Comparison of ENCODE assay signal across 7 cellular contexts in genomic region chr12:13196302-13196921, GRCh38. TPM values are rescaled to one million over a fixed set of nuclear protein-coding genes. Genes with fewer than 3 reads are reported as not detected.
DNase-seq lines count a peak whose midpoint lies in the region; ATAC-seq and TF ChIP-seq lines count a peak whose summit lies in the region.

EMP1 (plus strand) TSS chr12:13196726; CDS start chr12:13211511, 14,785 bp downstream.

- H3K4me2 ChIP-seq in PC-9 (peak within 1 kb of the TSS; percentile 98), neural progenitor cell (no peak within 1 kb of the TSS)

- peak; percentile 89 for ATAC-seq in GM18519 (IDR thresholded peaks at IDR 0.05; ENCODE audit: low FRiP score, unreplicated experiment)
- ATAC-seq in HG02970 (IDR thresholded peaks at IDR 0.05; ENCODE audit: low FRiP score, unreplicated experiment) = peak; percentile 76
- peak; percentile 98 to 99 for ATAC-seq in activated T-cell treated with anti-CD3 and anti-CD28 coated beads, Interleukin-2, amount 50 U/mL, for 72 hours (replicated peaks in 1 of 2)

- peaks cover 48% of the 10 kb centered on the region for H3K79me2 ChIP-seq in PC-9 (ENCODE audit: low read depth)
- H3K79me2 ChIP-seq in neural progenitor cell (ENCODE audit: low read depth) = no peaks in the 10 kb centered on the region

- H3K4me3 Mint-ChIP-seq in activated T-cell treated with anti-CD3 and anti-CD28 coated beads, Interleukin-2, amount 50 U/mL, for 72 hours = peak within 1 kb of the TSS; percentile 74 to 79
- H3K4me3 Mint-ChIP-seq in neural progenitor cell = peak within 1 kb of the TSS; percentile 16

- H3K9me3 ChIP-seq in PC-9 (ENCODE audit: insufficient read depth, low read depth) = no peaks in the 10 kb centered on the region
- H3K9me3 ChIP-seq in esophagus squamous epithelium = no peaks in the 10 kb centered on the region
- H3K9me3 ChIP-seq in neural progenitor cell (ENCODE audit: low read depth) = no peaks in the 10 kb centered on the region
- H3K9me3 ChIP-seq in stomach smooth muscle (ENCODE audit: control insufficient read depth in 2 of 2, low read length in 2 of 2) = no peaks in the 10 kb centered on the region

- TF ChIP-seq CTCF in PC-9 (conservative IDR thresholded peaks at IDR 0.05) = no peak
- TF ChIP-seq CTCF in esophagus squamous epithelium (IDR thresholded peaks at IDR 0.05) = no peak
- TF ChIP-seq CTCF in neural progenitor cell (IDR thresholded peaks at IDR 0.05) = no peak

- CTCF ChIA-PET in PC-9 (lab: Charles Lee) = interaction anchor here (0.6 to 1.1 kb wide), 8 partner anchors 15 to 1754 kb away, joined by 3 to 6 read pairs (median 3); no protein-coding TSS in a partner anchor

- peak in 3 of 4 donors; percentile 42 to 97 (median 86) for TF ChIP-seq POLR2A in esophagus squamous epithelium (IDR thresholded peaks at IDR 0.05)

- no TSS peak for BruUV-seq in PC-9 (replicated peaks; lab: Mats Ljungman, UMichigan)

- no peaks in the 10 kb centered on the region for H3K9me2 ChIP-seq in PC-9 (ENCODE audit: insufficient read depth)

- POLR2A ChIA-PET in PC-9 (lab: Charles Lee; ENCODE audit: unreplicated experiment) = interaction anchor here (0.5 to 2.1 kb wide), 47 partner anchors 9 to 1626 kb away, joined by 3 to 138 read pairs (median 6); partner anchors contain the start of gene GPRC5A

- no peak within 1 kb of the TSS for H3K9ac ChIP-seq in neural progenitor cell
- H3K9ac ChIP-seq in stomach smooth muscle (ENCODE audit: low read length in 2 of 2) = peak within 1 kb of the TSS; percentile 83 to 86

- H3K36me3 Mint-ChIP-seq in activated T-cell treated with anti-CD3 and anti-CD28 coated beads, Interleukin-2, amount 50 U/mL, for 72 hours (ENCODE audit: insufficient read depth in 2 of 2) = no peaks in the 10 kb centered on the region
- H3K36me3 Mint-ChIP-seq in neural progenitor cell = no peaks in the 10 kb centered on the region

- DNase-seq in PC-9 = peak; percentile 96 to 100
- peak; percentile 81 to 88 for DNase-seq in activated T-cell treated with anti-CD3 and anti-CD28 coated beads, Interleukin-2, amount 50 U/mL, for 72 hours
- peak; percentile 50 for DNase-seq in esophagus squamous epithelium (lab: John Stamatoyannopoulos, UW)
- peak; percentile 13 for DNase-seq in neural progenitor cell (ENCODE audit: low spot score)

- 4 to 9% methylated on average over 10 of the region's 10 CpGs for WGBS in esophagus squamous epithelium, 2 donors

- H3K27ac ChIP-seq in PC-9 (peak within 1 kb of the TSS; percentile 99), esophagus squamous epithelium (peak within 1 kb of the TSS; percentile 90 to 97 (median 91)), neural progenitor cell (no peak within 1 kb of the TSS), stomach smooth muscle (ENCODE audit: low read length) (peak within 1 kb of the TSS; percentile 88)

- H3F3A ChIP-seq in PC-9 (ENCODE audit: insufficient read depth, low read depth) = peaks cover 56% of the 10 kb centered on the region
- no peaks in the 10 kb centered on the region for H3F3A ChIP-seq in neural progenitor cell (ENCODE audit: low read depth)

- peaks cover 67% of the 10 kb centered on the region for H3K4me1 ChIP-seq in PC-9 (replicated peaks; ENCODE audit: insufficient read depth)
- H3K4me1 ChIP-seq in esophagus squamous epithelium = peaks cover 29 to 71% (median 48%) of the 10 kb centered on the region in 3 donors
- H3K4me1 ChIP-seq in neural progenitor cell = peaks cover 29% of the 10 kb centered on the region
- H3K4me1 ChIP-seq in stomach smooth muscle (ENCODE audit: control insufficient read depth, insufficient read depth, low read length) = peaks cover 22% of the 10 kb centered on the region

- intact Hi-C loops in PC-9 (cut with micrococcal nuclease; ENCODE audit: unreplicated experiment) = loop anchor here (1.0 kb wide), 8 partner anchors 10 to 98 kb away; no protein-coding TSS in a partner anchor
- intact Hi-C loops in esophagus squamous epithelium (cut with DNase I) = no loop called here

- H3K9me3 Mint-ChIP-seq in activated T-cell treated with anti-CD3 and anti-CD28 coated beads, Interleukin-2, amount 50 U/mL, for 72 hours = no peaks in the 10 kb centered on the region
- no peaks in the 10 kb centered on the region for H3K9me3 Mint-ChIP-seq in neural progenitor cell

- peak within 1 kb of the TSS; percentile 97 for H3K4me3 ChIP-seq in PC-9
- peak within 1 kb of the TSS; percentile 43 to 65 (median 60) for H3K4me3 ChIP-seq in esophagus squamous epithelium
- no peak within 1 kb of the TSS for H3K4me3 ChIP-seq in neural progenitor cell
- peak within 1 kb of the TSS; percentile 77 to 78 for H3K4me3 ChIP-seq in stomach smooth muscle (ENCODE audit: low read length in 2 of 2)

- H3K4me1 Mint-ChIP-seq in activated T-cell treated with anti-CD3 and anti-CD28 coated beads, Interleukin-2, amount 50 U/mL, for 72 hours (ENCODE audit: low read depth) = peaks cover 40% of the 10 kb centered on the region
- peaks cover 61% of the 10 kb centered on the region for H3K4me1 Mint-ChIP-seq in neural progenitor cell

- H3K27me3 ChIP-seq in PC-9 (ENCODE audit: insufficient read depth, low read depth) (no peaks in the 10 kb centered on the region), esophagus squamous epithelium (no peaks in the 10 kb centered on the region), neural progenitor cell (no peaks in the 10 kb centered on the region), stomach smooth muscle (ENCODE audit: control insufficient read depth in 1 of 2, insufficient read depth in 2 of 2, low read length in 2 of 2) (no peaks in the 10 kb centered on the region)

- H4K20me1 ChIP-seq in PC-9 (ENCODE audit: insufficient read depth) (peaks cover 31% of the 10 kb centered on the region), neural progenitor cell (ENCODE audit: low read depth) (no peaks in the 10 kb centered on the region)

- H3K36me3 ChIP-seq in PC-9 (ENCODE audit: low read depth) (peaks cover 40% of the 10 kb centered on the region), esophagus squamous epithelium (peaks cover 0 to 16% (median 0%) of the 10 kb centered on the region in 3 donors), neural progenitor cell (no peaks in the 10 kb centered on the region), stomach smooth muscle (ENCODE audit: control insufficient read depth in 2 of 2, insufficient read depth in 2 of 2, low read length in 2 of 2) (no peaks in the 10 kb centered on the region)

- peak within 1 kb of the TSS; percentile 41 for H3K27ac Mint-ChIP-seq in activated T-cell treated with anti-CD3 and anti-CD28 coated beads, Interleukin-2, amount 50 U/mL, for 72 hours
- peak within 1 kb of the TSS; percentile 8 for H3K27ac Mint-ChIP-seq in neural progenitor cell

- H3K27me3 Mint-ChIP-seq in activated T-cell treated with anti-CD3 and anti-CD28 coated beads, Interleukin-2, amount 50 U/mL, for 72 hours (ENCODE audit: low read depth) = peaks cover 33% of the 10 kb centered on the region
- peaks cover 11% of the 10 kb centered on the region for H3K27me3 Mint-ChIP-seq in neural progenitor cell (ENCODE audit: insufficient read depth, low read depth)

- H2AFZ ChIP-seq in PC-9 = no peak within 1 kb of the TSS
- no peak within 1 kb of the TSS for H2AFZ ChIP-seq in neural progenitor cell (replicated peaks)

RNA-seq across cellular contexts. Expression of gene EMP1, which starts in this region (rescaled TPM):
- total RNA-seq in PC-9 (2021) (542 and 909 TPM in 2 replicates), esophagus squamous epithelium (1,000 to 10,000 TPM; 2,742 to 8,541 (median 3,206) TPM), neural progenitor cell (ENCODE audit: low replicate concordance) (0.43 TPM in 1 of 2 replicates, not detected in the other)
- total RNA-seq in activated T-cell treated with anti-CD3 and anti-CD28 coated beads, Interleukin-2, amount 50 U/mL, for 72 hours = 10 to 100 TPM in 1 of 2 donors, 1 to 10 TPM in 1; 4.2 to 19.2 TPM

Comparison
In these comparisons a context has a peak if more than half of its experiments do, and no peak if none do; other contexts are left out.
1. RNA of gene EMP1 (total RNA-seq): 2,742 to 8,541 TPM in esophagus squamous epithelium and 542 to 909 TPM in PC-9; 4.2 to 19.2 TPM in activated T-cell treated with anti-CD3 and anti-CD28 coated beads, Interleukin-2, amount 50 U/mL, for 72 hours and 0.43 TPM in neural progenitor cell; every median in the first group is over 10 times any median in the second.
2. Peak in DNase-seq in neural progenitor cell; RNA of the gene not detected or under 1 TPM.
3. DNase-seq: peak in every context shown above with its lines; median percentile 98 in PC-9; 84 in activated T-cell treated with anti-CD3 and anti-CD28 coated beads, Interleukin-2, amount 50 U/mL, for 72 hours; 50 in esophagus squamous epithelium; 13 in neural progenitor cell.
4. Peak in every context shown above with its lines, with median percentiles within 50 percentile points of each other: ATAC-seq.